11 cellular contexts compared by ENCODE assay signal in the genomic region with DNA sequence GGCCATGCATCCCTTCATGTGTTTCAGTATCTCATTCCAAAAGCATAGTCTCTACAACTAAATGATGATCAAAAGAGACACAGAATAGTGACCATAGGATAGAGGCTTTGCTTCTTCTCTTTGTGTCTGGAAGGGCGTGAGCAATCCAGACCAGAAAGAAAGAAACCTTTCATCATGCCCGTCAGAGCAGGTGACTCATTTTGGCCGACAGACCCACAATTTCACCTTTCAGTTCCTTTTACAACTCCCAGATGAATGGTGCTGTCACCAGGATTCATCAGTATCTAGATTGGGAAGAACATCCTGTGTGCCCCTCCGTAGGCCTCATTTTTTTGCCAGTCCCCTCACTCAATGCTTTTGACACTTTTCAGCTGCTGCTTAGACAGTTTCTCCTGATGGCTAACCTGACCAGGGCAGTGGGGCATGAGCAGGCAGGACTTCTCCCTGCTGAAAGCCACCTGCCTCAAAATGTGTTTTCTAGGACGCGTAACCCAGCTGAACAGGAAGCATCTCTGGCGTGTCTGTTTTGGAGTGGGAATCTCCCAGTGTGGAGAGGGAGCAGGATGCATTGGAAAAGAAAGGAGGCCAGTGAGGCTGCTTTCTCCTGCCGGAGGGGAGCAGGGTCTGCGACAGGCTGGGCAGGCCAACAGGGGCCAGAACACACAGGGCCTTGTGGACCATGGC. TPM values are rescaled to one million over a fixed set of nuclear protein-coding genes. Genes with fewer than 3 reads are reported as not detected.
DNase-seq lines count a peak whose midpoint lies in the region; ATAC-seq, FAIRE-seq and TF ChIP-seq lines count a peak whose summit lies in the region.
"Had no signal": no experiment of that assay in that cellular context is flagged by ENCODE, and none has a peak within 500 bp of the region (broad histone marks: within the 10 kb centered on the region; RNA-seq: fewer than 3 reads in every experiment).

No MANE protein-coding gene starts in this region.

- peak overlapping the region; percentile 67 for H3K27ac ChIP-seq in astrocyte (ENCODE audit: low read depth, low read length)
- peak overlapping the region; percentile 71 for H3K27ac ChIP-seq in subcutaneous abdominal adipose tissue (ENCODE audit: low read depth, low read length)
- H3K27ac ChIP-seq in ovary, result no peak overlapping the region
- H3K27ac ChIP-seq: WERI-Rb-1 had no signal

- H3K4me3 Mint-ChIP-seq in astrocyte (ENCODE audit: unreplicated experiment), result no peak overlapping the region
- no peak overlapping the region for H3K4me3 Mint-ChIP-seq in T-cell
- H3K4me3 Mint-ChIP-seq: central memory CD8-positive, alpha-beta T cell had no signal

- no peak for TF ChIP-seq POLR2A in ovary (IDR thresholded peaks at IDR 0.05)

- no peak for TF ChIP-seq EP300 in ovary (IDR thresholded peaks at IDR 0.05)

- H3K27me3 ChIP-seq in astrocyte (ENCODE audit: insufficient read depth, low read length) (no peaks in the 10 kb centered on the region), subcutaneous abdominal adipose tissue (ENCODE audit: control insufficient read depth in 5 of 5, insufficient read depth in 4 of 5, low read length in 5 of 5) (no peaks in the 10 kb centered on the region), ovary (no peaks in the 10 kb centered on the region)

- CTCF ChIA-PET in T-cell (lab: Charles Lee), result no interaction called here

- H2AFZ ChIP-seq in astrocyte (ENCODE audit: low read depth, low read length), result no peak overlapping the region

- H3K27me3 Mint-ChIP-seq in astrocyte (ENCODE audit: low read depth, unreplicated experiment), result no peaks in the 10 kb centered on the region
- peaks cover 0 to 4% of the 10 kb centered on the region in 2 donors for H3K27me3 Mint-ChIP-seq in T-cell

- peak; percentile 46 for DNase-seq in DMS53 (lab: John Stamatoyannopoulos, UW)
- no peak for DNase-seq in DMS53 treated with DMSO at 0.1 percent for 48 hours (lab: John Stamatoyannopoulos, UW; ENCODE audit: unreplicated experiment)
- peak; percentile 84 for DNase-seq in astrocyte (ENCODE audit: low read depth)
- DNase-seq in NCI-H446 (lab: John Stamatoyannopoulos, UW), result no peak
- DNase-seq in T-cell, result no peak
- no peak for DNase-seq in ovary
- DNase-seq: WERI-Rb-1 had no signal

- H3K79me2 ChIP-seq in astrocyte (ENCODE audit: insufficient read depth, low read length), result peaks cover 4% of the 10 kb centered on the region

- peak overlapping the region; percentile 73 for H3K27ac Mint-ChIP-seq in astrocyte (ENCODE audit: unreplicated experiment)
- H3K27ac Mint-ChIP-seq in T-cell, result no peak overlapping the region

- H3K36me3 Mint-ChIP-seq in astrocyte (ENCODE audit: low read depth, unreplicated experiment), result no peaks in the 10 kb centered on the region
- H3K36me3 Mint-ChIP-seq in T-cell, result no peaks in the 10 kb centered on the region

- intact Hi-C loops in ovary (cut with DNase I), result no loop called here

- no peak for TF ChIP-seq CTCF in astrocyte (IDR thresholded peaks at IDR 0.05; ENCODE audit: insufficient read depth, low read depth, low read length)
- no peak for TF ChIP-seq CTCF in ovary (IDR thresholded peaks at IDR 0.05)

- FAIRE-seq in astrocyte (lab: Jason Lieb, UNC), result no peak

- H3K9me3 ChIP-seq in astrocyte (ENCODE audit: insufficient read depth, low read depth, low read length) (no peaks in the 10 kb centered on the region), subcutaneous abdominal adipose tissue (ENCODE audit: control insufficient read depth in 5 of 5, low read length in 5 of 5) (no peaks in the 10 kb centered on the region), ovary (no peaks in the 10 kb centered on the region)

- H3K36me3 ChIP-seq in astrocyte (ENCODE audit: insufficient read depth, low read length) (no peaks in the 10 kb centered on the region), subcutaneous abdominal adipose tissue (ENCODE audit: control insufficient read depth in 5 of 5, insufficient read depth in 5 of 5, low read length in 5 of 5) (peaks cover 0 to 4% (median 0%) of the 10 kb centered on the region in 5 donors), ovary (no peaks in the 10 kb centered on the region)
- H3K36me3 ChIP-seq: WERI-Rb-1 had no signal

- peaks cover 25% of the 10 kb centered on the region for H3K4me1 ChIP-seq in astrocyte (ENCODE audit: insufficient read depth, low read length)
- H3K4me1 ChIP-seq in subcutaneous abdominal adipose tissue (ENCODE audit: control insufficient read depth in 5 of 5, insufficient read depth in 5 of 5, low read length in 5 of 5), result peaks cover 0 to 61% (median 9%) of the 10 kb centered on the region in 5 donors
- no peaks in the 10 kb centered on the region for H3K4me1 ChIP-seq in ovary (ENCODE audit: insufficient read depth)

- ATAC-seq in HG03066 (IDR thresholded peaks at IDR 0.05; ENCODE audit: low read depth, unreplicated experiment), result peak; percentile 67
- no peak for ATAC-seq in T-cell (replicated peaks in 1 of 4)

- peaks cover 21% of the 10 kb centered on the region for H3K4me1 Mint-ChIP-seq in astrocyte (ENCODE audit: low read depth, unreplicated experiment)
- H3K4me1 Mint-ChIP-seq in T-cell, result no peaks in the 10 kb centered on the region
- H3K4me1 Mint-ChIP-seq: central memory CD8-positive, alpha-beta T cell had no signal

- peak overlapping the region; percentile 37 for H3K9ac ChIP-seq in astrocyte (ENCODE audit: low read length)
- H3K9ac ChIP-seq in subcutaneous abdominal adipose tissue (ENCODE audit: low read length in 5 of 5), result no peak overlapping the region

- POLR2A ChIA-PET in T-cell (lab: Charles Lee), result no interaction called here

- no peaks in the 10 kb centered on the region for H3K9me3 Mint-ChIP-seq in astrocyte (ENCODE audit: unreplicated experiment)
- H3K9me3 Mint-ChIP-seq in T-cell, result no peaks in the 10 kb centered on the region
- H3K9me3 Mint-ChIP-seq: central memory CD8-positive, alpha-beta T cell had no signal

- H3K4me2 ChIP-seq in astrocyte (ENCODE audit: low read length), result peak overlapping the region; percentile 35

- H4K20me1 ChIP-seq in astrocyte (ENCODE audit: insufficient read depth, low read length), result no peaks in the 10 kb centered on the region

- WGBS in ovary, 3 donors, result 73 to 81% (median 74%) methylated on average over 9 of the region's 9 CpGs

- H3K4me3 ChIP-seq in astrocyte (ENCODE audit: insufficient read depth, low read depth, low read length) (no peak overlapping the region), subcutaneous abdominal adipose tissue (ENCODE audit: low read depth in 1 of 5, low read length in 5 of 5) (no peak overlapping the region), ovary (no peak overlapping the region)
- H3K4me3 ChIP-seq: lung had no signal

RNA-seq across cellular contexts. Expression of a gene that starts 21.2 kb away (rescaled TPM):
- 3.9 and 6.4 TPM in 2 replicates for total RNA-seq in astrocyte
- under 1 TPM in 3 of 5 donors, not detected in 2; 0.07 to 0.30 (median 0.29) TPM for total RNA-seq in T-cell
- 1 to 10 TPM; 1.7 to 9.3 (median 6.2) TPM for total RNA-seq in ovary
- 10 to 100 TPM in 1 of 2 donors, 1 to 10 TPM in 1; 1.9 to 26.4 TPM for polyA plus RNA-seq in ovary

Comparison
In these comparisons a context has a peak if more than half of its experiments do, and no peak if none do; other contexts are left out.
1. DNase-seq: peak in DMS53 (single experiment) and astrocyte (single experiment); none in DMS53 treated with DMSO at 0.1 percent for 48 hours (single experiment), NCI-H446 (0 of 2), T-cell (0 of 34) and ovary (0 of 5).
2. H3K27ac ChIP-seq: peak in astrocyte (single experiment) and subcutaneous abdominal adipose tissue (single experiment); none in ovary (0 of 2).